13 cellular contexts compared by ENCODE assay signal in the genomic region with DNA sequence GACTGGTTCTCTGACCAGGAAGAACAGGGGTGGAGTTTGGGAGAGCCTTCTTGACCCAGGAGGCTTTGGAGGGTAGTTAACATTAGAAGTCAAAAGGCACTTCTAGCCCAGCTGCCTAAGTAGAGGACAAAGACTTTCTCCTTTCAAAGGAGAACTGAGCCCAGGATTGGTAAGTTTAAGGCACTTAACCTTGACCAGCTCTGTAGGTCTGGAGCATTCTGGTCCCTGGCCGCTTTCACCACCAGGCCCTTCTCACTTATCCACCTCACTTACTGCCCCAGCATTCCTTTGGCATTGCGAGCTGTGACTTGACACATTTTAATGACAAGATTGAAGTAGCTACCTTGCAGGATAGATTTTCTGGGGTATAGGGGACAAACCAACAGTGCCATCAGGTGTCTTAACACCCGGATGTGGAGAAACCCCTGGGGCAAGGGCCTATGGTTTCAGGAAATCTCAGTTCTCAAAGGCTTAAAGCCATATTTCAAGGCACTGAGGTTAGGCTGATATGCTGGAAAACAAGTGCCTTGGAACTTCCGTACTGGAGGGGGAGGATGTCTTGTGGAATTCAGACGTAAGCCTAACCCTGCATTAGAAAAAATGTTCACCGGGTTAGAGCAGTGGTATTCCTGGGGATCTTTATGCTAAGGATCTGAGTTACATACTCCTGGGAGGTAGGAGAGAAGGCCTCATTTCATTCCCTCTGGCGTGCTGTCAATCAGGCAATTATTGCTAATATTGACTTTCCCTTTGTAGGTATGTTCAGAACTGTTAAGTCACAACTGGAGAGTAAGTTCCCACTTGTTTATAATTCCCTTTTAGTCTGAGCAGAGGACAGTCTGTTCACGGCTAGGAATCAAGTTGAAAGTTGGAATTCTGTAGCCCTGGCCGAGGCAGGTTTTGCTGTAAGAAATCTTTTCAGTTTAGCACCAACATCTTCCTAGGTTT. TPM values are rescaled to one million over a fixed set of nuclear protein-coding genes. Genes with fewer than 3 reads are reported as not detected.
DNase-seq lines count a peak whose midpoint lies in the region; ATAC-seq, FAIRE-seq and TF ChIP-seq lines count a peak whose summit lies in the region.
"Had no signal": no experiment of that assay in that cellular context is flagged by ENCODE, and none has a peak within 500 bp of the region (broad histone marks: within the 10 kb centered on the region; RNA-seq: fewer than 3 reads in every experiment).

No MANE protein-coding gene starts in this region.

- H4K20me1 ChIP-seq in K562 (replicated peaks; ENCODE audit: control insufficient read depth, insufficient read depth, low read length), result no peaks in the 10 kb centered on the region

- H3K9me3 ChIP-seq in CD8-positive, alpha-beta T cell (ENCODE audit: low read length), result no peaks in the 10 kb centered on the region
- no peaks in the 10 kb centered on the region for H3K9me3 ChIP-seq in K562 (replicated peaks; ENCODE audit: control insufficient read depth, insufficient read depth, low read depth, low read length)
- H3K9me3 ChIP-seq: SJSA1, tibial nerve had no signal

- POLR2A ChIA-PET in CD8-positive, alpha-beta T cell (lab: Charles Lee), result no interaction called here
- POLR2A ChIA-PET in K562 (lab: Yijun Ruan, JAX), result interaction anchor here (0.8 to 5.5 kb wide), 2 partner anchors 12 to 30 kb away, joined by 3 to 31 read pairs; a partner anchor contains a TSS

- H3K9me1 ChIP-seq in K562 (ENCODE audit: control insufficient read depth, insufficient read depth, low read length), result no peaks in the 10 kb centered on the region

- peaks cover 50% of the 10 kb centered on the region for H3K36me3 Mint-ChIP-seq in CD8-positive, alpha-beta T cell
- no peaks in the 10 kb centered on the region for H3K36me3 Mint-ChIP-seq in neural crest cell (ENCODE audit: low read depth)

- in situ Hi-C loops in K562 (cut with MboI), result no loop called here

- no peak for ATAC-seq in CD8-positive, alpha-beta T cell
- ATAC-seq in K562 (no peak), HG03159 (IDR thresholded peaks at IDR 0.05; ENCODE audit: unreplicated experiment) (no peak), HG03439 (IDR thresholded peaks at IDR 0.05; ENCODE audit: unreplicated experiment) (no peak)

- no peak overlapping the region for H3K4me3 Mint-ChIP-seq in CD8-positive, alpha-beta T cell
- peak overlapping the region; percentile 66 for H3K4me3 Mint-ChIP-seq in neural crest cell

- BruUV-seq in K562 (replicated peaks; lab: Mats Ljungman, UMichigan), result no TSS peak

- no peak for TF ChIP-seq EP300 in K562 (IDR thresholded peaks at IDR 0.05; ENCODE audit: low read length)

- 85% methylated on average over 9 of the region's 9 CpGs for WGBS in K562 (ENCODE audit: insufficient coverage, low coverage, missing lambda C conversion rate)

- no peak for TF ChIP-seq RAD21 in K562 (CRISPR knock-in tag; conservative IDR thresholded peaks at IDR 0.05 in 1 of 2, IDR thresholded peaks at IDR 0.05 in 1 of 2)

- no peaks in the 10 kb centered on the region for H3K36me3 ChIP-seq in CD8-positive, alpha-beta T cell (ENCODE audit: insufficient read depth, low read length)
- peaks cover 45% of the 10 kb centered on the region; the same call in 2 of the 3 replicates for H3K36me3 ChIP-seq in K562 (ENCODE audit: control insufficient read depth, insufficient read depth, low read length)

- H3K27ac Mint-ChIP-seq in CD8-positive, alpha-beta T cell, result peak overlapping the region; percentile 64
- H3K27ac Mint-ChIP-seq in neural crest cell (ENCODE audit: unreplicated experiment), result no peak overlapping the region

- no peak for TF ChIP-seq CTCF in CD8-positive, alpha-beta T cell (IDR thresholded peaks at IDR 0.05)
- TF ChIP-seq CTCF in K562 (IDR thresholded peaks at IDR 0.05 in 2 of 3, conservative IDR thresholded peaks at IDR 0.05 in 1 of 3; ENCODE audit: insufficient read depth in 2 of 3, low read depth in 1 of 3, low read length in 3 of 3) (no peak), neural crest cell (conservative IDR thresholded peaks at IDR 0.05) (no peak)

- H3K27me3 ChIP-seq in CD8-positive, alpha-beta T cell (ENCODE audit: insufficient read depth, low read length), result no peaks in the 10 kb centered on the region
- no peaks in the 10 kb centered on the region for H3K27me3 ChIP-seq in K562 (ENCODE audit: control insufficient read depth in 2 of 2, insufficient read depth in 2 of 2, low read length in 2 of 2)
- H3K27me3 ChIP-seq: SJSA1, tibial nerve had no signal

- no peak overlapping the region for H3K4me2 ChIP-seq in K562 (ENCODE audit: insufficient read depth, low read length)

- H3K27ac ChIP-seq in CD8-positive, alpha-beta T cell (ENCODE audit: low read depth, low read length), result no peak overlapping the region
- peak overlapping the region; percentile 3; the same call in 1 of the 3 replicates for H3K27ac ChIP-seq in K562 (ENCODE audit: extremely low read depth, low read depth, low read length)
- H3K27ac ChIP-seq: parathyroid adenoma, SJSA1 had no signal

- CTCF ChIA-PET in CD8-positive, alpha-beta T cell (lab: Charles Lee), result interaction anchor here (1.8 kb wide), 1 partner anchor 30 kb away, joined by 8 read pairs; no protein-coding TSS in a partner anchor
- CTCF ChIA-PET in K562 (lab: Yijun Ruan, JAX; ENCODE audit: low intra/inter-chr PET ratio), result no interaction called here

- no peak for DNase-seq in CD8-positive, alpha-beta T cell
- no peak for DNase-seq in K562 (ENCODE audit: extremely low read depth in 1 of 4, low spot score in 3 of 4)
- no peak for DNase-seq in neural crest cell (ENCODE audit: low read depth, low spot score)
- no peak for DNase-seq in NCI-H2107 (lab: John Stamatoyannopoulos, UW)
- DNase-seq: CD8-positive, alpha-beta memory T cell; NCI-H1048; NCI-H69 had no signal

- peaks cover 35% of the 10 kb centered on the region for H3K4me1 ChIP-seq in CD8-positive, alpha-beta T cell (ENCODE audit: insufficient read depth, low read length)
- H3K4me1 ChIP-seq in K562 (replicated peaks in 1 of 2; ENCODE audit: control insufficient read depth in 2 of 2, insufficient read depth in 2 of 2, low read length in 2 of 2), result peaks cover 9 to 36% of the 10 kb centered on the region in 2 experiments; a peak in 4 of 5 replicates

- no peaks in the 10 kb centered on the region for H3K27me3 Mint-ChIP-seq in CD8-positive, alpha-beta T cell (ENCODE audit: low read depth)
- no peaks in the 10 kb centered on the region for H3K27me3 Mint-ChIP-seq in neural crest cell (ENCODE audit: low read depth)

- peaks cover 47% of the 10 kb centered on the region for H3K79me2 ChIP-seq in K562 (ENCODE audit: control insufficient read depth, insufficient read depth, low read length)

- TF ChIP-seq POLR2A in K562 (conservative IDR thresholded peaks at IDR 0.05), result no peak

- intact Hi-C loops in CD8-positive, alpha-beta T cell (cut with DNase I, micrococcal nuclease), result no loop called here
- intact Hi-C loops in K562 (cut with micrococcal nuclease), result no loop called here

- no peak for FAIRE-seq in K562 (lab: Jason Lieb, UNC)
- FAIRE-seq: colon had no signal

- no peaks in the 10 kb centered on the region for H3K9me3 Mint-ChIP-seq in CD8-positive, alpha-beta T cell
- H3K9me3 Mint-ChIP-seq in neural crest cell, result no peaks in the 10 kb centered on the region
- H3K9me3 Mint-ChIP-seq: CD8-positive, alpha-beta memory T cell had no signal

- no peak overlapping the region for H2AFZ ChIP-seq in K562 (ENCODE audit: low read depth, low read length)
- H2AFZ ChIP-seq: parathyroid adenoma had no signal

- H3K4me1 Mint-ChIP-seq in CD8-positive, alpha-beta T cell (ENCODE audit: low read depth), result peaks cover 54% of the 10 kb centered on the region
- peaks cover 43% of the 10 kb centered on the region for H3K4me1 Mint-ChIP-seq in neural crest cell

- H3K9ac ChIP-seq in K562 (ENCODE audit: insufficient read depth in 1 of 2, low read depth in 2 of 2, low read length in 2 of 2), result peak overlapping the region in 1 of 2 experiments; percentile 11; a peak in 1 of 4 replicates
- H3K9ac ChIP-seq: parathyroid adenoma had no signal

- no peak overlapping the region for H3K4me3 ChIP-seq in CD8-positive, alpha-beta T cell (ENCODE audit: low read depth, low read length)
- H3K4me3 ChIP-seq in K562, result no peak overlapping the region
- H3K4me3 ChIP-seq: SJSA1, tibial nerve had no signal

RNA-seq across cellular contexts. Expression of a gene that starts 4.3 kb away (rescaled TPM):
- total RNA-seq in CD8-positive, alpha-beta T cell, result 10 to 100 TPM; 23.2 to 27.9 TPM
- 48.1 and 80.4 TPM in 2 replicates for total RNA-seq in K562 (2011; cell fraction: chromatin; rRNA removed; ENCODE audit: low replicate concordance)
- 45.8 and 61.2 TPM in 2 replicates for total RNA-seq in K562 (2011; cell fraction: nucleolus; rRNA removed)
- 58.4 and 76.0 TPM in 2 replicates for total RNA-seq in K562 (2011; cell fraction: nucleoplasm; rRNA removed)
- total RNA-seq in K562 (2014; rRNA removed) (22.1 and 33.2 TPM in 2 replicates), K562 (2014; rRNA removed; fragmentation: Illumina TruSeq; extraction: Trizol) (29.4 and 31.7 TPM in 2 replicates), K562 (2015; rRNA removed; fragmentation: Illumina TruSeq; extraction: Trizol) (26.8 and 30.1 TPM in 2 replicates), K562 (2021) (36.6 and 41.6 TPM in 2 replicates), neural crest cell (50.4 and 53.7 TPM in 2 replicates)
- polyA plus RNA-seq in K562 (2011; rRNA removed) (32.6 and 50.0 TPM in 2 replicates), K562 (2014; fragmentation: Illumina TruSeq; extraction: Trizol) (31.7 and 31.8 TPM in 2 replicates), K562 (2014; fragmentation: Nextera tagmentation; extraction: Ambion mirVana) (10 to 100 TPM; 33.1 to 33.4 TPM), K562 (2014; rRNA removed) (27.5 and 31.5 TPM in 2 replicates)
- 29.4 and 39.0 TPM in 2 replicates for polyA plus RNA-seq in K562 (2011; cell fraction: cytosol; rRNA removed)
- polyA plus RNA-seq in K562 (2011; cell fraction: nucleus; rRNA removed), result 36.4 and 51.5 TPM in 2 replicates
- 25.7 and 42.8 TPM in 2 replicates for polyA plus RNA-seq in K562 (2012)
- 24.7 and 40.2 TPM in 2 replicates for polyA minus RNA-seq in K562 (2011; rRNA and poly(A)+ RNA removed)
- polyA minus RNA-seq in K562 (2011; cell fraction: cytosol; rRNA and poly(A)+ RNA removed), result 13.6 and 33.5 TPM in 2 replicates
- polyA minus RNA-seq in K562 (2011; cell fraction: nucleus; rRNA and poly(A)+ RNA removed), result 15.9 and 17.7 TPM in 2 replicates

RNA-seq across cellular contexts. Expression of a gene that starts 5.0 kb away (rescaled TPM):
- 1 to 10 TPM; 5.7 to 6.0 TPM for total RNA-seq in CD8-positive, alpha-beta T cell
- 12.3 and 50.7 TPM in 2 replicates for total RNA-seq in K562 (2011; cell fraction: chromatin; rRNA removed; ENCODE audit: low replicate concordance)
- 25.1 and 34.9 TPM in 2 replicates for total RNA-seq in K562 (2011; cell fraction: nucleolus; rRNA removed)
- 20.9 and 29.0 TPM in 2 replicates for total RNA-seq in K562 (2011; cell fraction: nucleoplasm; rRNA removed)
- 8.4 and 12.9 TPM in 2 replicates for total RNA-seq in K562 (2014; rRNA removed)
- 3.6 and 6.0 TPM in 2 replicates for total RNA-seq in K562 (2014; rRNA removed; fragmentation: Illumina TruSeq; extraction: Trizol)
- total RNA-seq in K562 (2015; rRNA removed; fragmentation: Illumina TruSeq; extraction: Trizol), result 7.4 and 8.4 TPM in 2 replicates
- total RNA-seq in K562 (2021), result 13.3 and 15.5 TPM in 2 replicates
- 8.9 and 9.6 TPM in 2 replicates for polyA plus RNA-seq in K562 (2011; rRNA removed)
- 7.1 and 29.5 TPM in 2 replicates for polyA plus RNA-seq in K562 (2011; cell fraction: cytosol; rRNA removed)
- 31.7 and 96.1 TPM in 2 replicates for polyA plus RNA-seq in K562 (2011; cell fraction: nucleus; rRNA removed)
- 11.9 and 15.8 TPM in 2 replicates for polyA plus RNA-seq in K562 (2012)
- 17.1 and 20.8 TPM in 2 replicates for polyA plus RNA-seq in K562 (2014; fragmentation: Illumina TruSeq; extraction: Trizol)
- polyA plus RNA-seq in K562 (2014; fragmentation: Nextera tagmentation; extraction: Ambion mirVana), result 1 to 10 TPM; 3.9 to 5.3 TPM
- 12.9 and 16.2 TPM in 2 replicates for polyA plus RNA-seq in K562 (2014; rRNA removed)
- polyA minus RNA-seq in K562 (2011; rRNA and poly(A)+ RNA removed), result 3.5 and 7.0 TPM in 2 replicates
- polyA minus RNA-seq in K562 (2011; cell fraction: cytosol; rRNA and poly(A)+ RNA removed), result 3.9 and 9.4 TPM in 2 replicates
- polyA minus RNA-seq in K562 (2011; cell fraction: nucleus; rRNA and poly(A)+ RNA removed), result 7.6 and 11.0 TPM in 2 replicates
- total RNA-seq in neural crest cell, result 20.9 and 22.2 TPM in 2 replicates

RNA-seq across cellular contexts. Expression of a gene that starts 8.4 kb away (rescaled TPM):
- 10 to 100 TPM; 48.4 to 48.7 TPM for total RNA-seq in CD8-positive, alpha-beta T cell
- total RNA-seq in K562 (2011; cell fraction: chromatin; rRNA removed; ENCODE audit: low replicate concordance), result 135 and 208 TPM in 2 replicates
- total RNA-seq in K562 (2011; cell fraction: nucleolus; rRNA removed), result 115 and 138 TPM in 2 replicates
- total RNA-seq in K562 (2011; cell fraction: nucleoplasm; rRNA removed), result 129 and 174 TPM in 2 replicates
- total RNA-seq in K562 (2014; rRNA removed), result 145 and 183 TPM in 2 replicates
- 119 and 123 TPM in 2 replicates for total RNA-seq in K562 (2014; rRNA removed; fragmentation: Illumina TruSeq; extraction: Trizol)
- total RNA-seq in K562 (2015; rRNA removed; fragmentation: Illumina TruSeq; extraction: Trizol), result 128 and 131 TPM in 2 replicates
- total RNA-seq in K562 (2021), result 121 and 124 TPM in 2 replicates
- polyA plus RNA-seq in K562 (2011; rRNA removed), result 103 and 153 TPM in 2 replicates
- polyA plus RNA-seq in K562 (2011; cell fraction: cytosol; rRNA removed), result 84.8 and 132 TPM in 2 replicates
- 110 and 190 TPM in 2 replicates for polyA plus RNA-seq in K562 (2011; cell fraction: nucleus; rRNA removed)
- polyA plus RNA-seq in K562 (2012), result 88.5 and 121 TPM in 2 replicates
- 152 and 167 TPM in 2 replicates for polyA plus RNA-seq in K562 (2014; fragmentation: Illumina TruSeq; extraction: Trizol)
- 10 to 100 TPM; 63.3 to 68.4 TPM for polyA plus RNA-seq in K562 (2014; fragmentation: Nextera tagmentation; extraction: Ambion mirVana)
- polyA plus RNA-seq in K562 (2014; rRNA removed), result 130 and 144 TPM in 2 replicates
- polyA minus RNA-seq in K562 (2011; rRNA and poly(A)+ RNA removed), result 87.9 and 140 TPM in 2 replicates
- polyA minus RNA-seq in K562 (2011; cell fraction: cytosol; rRNA and poly(A)+ RNA removed), result 38.3 and 80.0 TPM in 2 replicates
- polyA minus RNA-seq in K562 (2011; cell fraction: nucleus; rRNA and poly(A)+ RNA removed), result 58.9 and 61.4 TPM in 2 replicates
- 93.3 and 98.3 TPM in 2 replicates for total RNA-seq in neural crest cell

RNA-seq across cellular contexts. Expression of a gene that starts 12.0 kb away (rescaled TPM):
- 10 to 100 TPM; 38.1 to 41.0 TPM for total RNA-seq in CD8-positive, alpha-beta T cell
- total RNA-seq in K562 (2011; cell fraction: chromatin; rRNA removed; ENCODE audit: low replicate concordance), result 76.8 and 189 TPM in 2 replicates
- 209 and 223 TPM in 2 replicates for total RNA-seq in K562 (2011; cell fraction: nucleolus; rRNA removed)
- total RNA-seq in K562 (2011; cell fraction: nucleoplasm; rRNA removed), result 148 and 152 TPM in 2 replicates
- total RNA-seq in K562 (2014; rRNA removed) (189 and 243 TPM in 2 replicates), K562 (2014; rRNA removed; fragmentation: Illumina TruSeq; extraction: Trizol) (181 and 208 TPM in 2 replicates), K562 (2015; rRNA removed; fragmentation: Illumina TruSeq; extraction: Trizol) (150 and 156 TPM in 2 replicates), K562 (2021) (139 and 158 TPM in 2 replicates), neural crest cell (67.9 and 75.8 TPM in 2 replicates)
- polyA plus RNA-seq in K562 (2011; rRNA removed) (324 and 492 TPM in 2 replicates), K562 (2014; fragmentation: Illumina TruSeq; extraction: Trizol) (253 and 256 TPM in 2 replicates), K562 (2014; fragmentation: Nextera tagmentation; extraction: Ambion mirVana) (100 to 1,000 TPM; 425 to 485 TPM), K562 (2014; rRNA removed) (289 and 334 TPM in 2 replicates)
- polyA plus RNA-seq in K562 (2011; cell fraction: cytosol; rRNA removed), result 513 and 736 TPM in 2 replicates
- polyA plus RNA-seq in K562 (2011; cell fraction: nucleus; rRNA removed), result 354 and 425 TPM in 2 replicates
- polyA plus RNA-seq in K562 (2012), result 249 and 379 TPM in 2 replicates
- polyA minus RNA-seq in K562 (2011; rRNA and poly(A)+ RNA removed), result 88.4 and 169 TPM in 2 replicates
- polyA minus RNA-seq in K562 (2011; cell fraction: cytosol; rRNA and poly(A)+ RNA removed), result 40.6 and 67.6 TPM in 2 replicates
- 58.2 and 63.7 TPM in 2 replicates for polyA minus RNA-seq in K562 (2011; cell fraction: nucleus; rRNA and poly(A)+ RNA removed)

RNA-seq across cellular contexts. Expression of a gene that starts 23.3 kb away (rescaled TPM):
- 10 to 100 TPM; 22.7 to 23.9 TPM for total RNA-seq in CD8-positive, alpha-beta T cell
- total RNA-seq in K562 (2011; cell fraction: chromatin; rRNA removed; ENCODE audit: low replicate concordance), result 0.74 and 3.7 TPM in 2 replicates
- 2.6 and 4.3 TPM in 2 replicates for total RNA-seq in K562 (2011; cell fraction: nucleolus; rRNA removed)
- 1.8 and 2.7 TPM in 2 replicates for total RNA-seq in K562 (2011; cell fraction: nucleoplasm; rRNA removed)
- 0.41 and 0.59 TPM in 2 replicates for total RNA-seq in K562 (2014; rRNA removed)
- not detected in 2 replicates for total RNA-seq in K562 (2014; rRNA removed; fragmentation: Illumina TruSeq; extraction: Trizol)
- not detected in 2 replicates for total RNA-seq in K562 (2015; rRNA removed; fragmentation: Illumina TruSeq; extraction: Trizol)
- total RNA-seq in K562 (2021), result 0.85 and 1.1 TPM in 2 replicates
- polyA plus RNA-seq in K562 (2011; rRNA removed), result 1.5 and 1.9 TPM in 2 replicates
- polyA plus RNA-seq in K562 (2011; cell fraction: cytosol; rRNA removed), result 2.1 and 2.8 TPM in 2 replicates
- polyA plus RNA-seq in K562 (2011; cell fraction: nucleus; rRNA removed), result 4.2 and 6.3 TPM in 2 replicates
- 0.68 and 4.7 TPM in 2 replicates for polyA plus RNA-seq in K562 (2012)
- 0.39 and 0.54 TPM in 2 replicates for polyA plus RNA-seq in K562 (2014; fragmentation: Illumina TruSeq; extraction: Trizol)
- polyA plus RNA-seq in K562 (2014; fragmentation: Nextera tagmentation; extraction: Ambion mirVana), result 1 to 10 TPM; 1.5 to 1.9 TPM
- polyA plus RNA-seq in K562 (2014; rRNA removed), result 0.34 and 1.5 TPM in 2 replicates
- 1.3 and 2.5 TPM in 2 replicates for polyA minus RNA-seq in K562 (2011; rRNA and poly(A)+ RNA removed)
- polyA minus RNA-seq in K562 (2011; cell fraction: cytosol; rRNA and poly(A)+ RNA removed), result not detected in 2 replicates
- polyA minus RNA-seq in K562 (2011; cell fraction: nucleus; rRNA and poly(A)+ RNA removed), result 0.54 and 0.78 TPM in 2 replicates
- 0.50 and 1.5 TPM in 2 replicates for total RNA-seq in neural crest cell
